ENCODE assay signal across 1 cellular context in the genomic region with DNA sequence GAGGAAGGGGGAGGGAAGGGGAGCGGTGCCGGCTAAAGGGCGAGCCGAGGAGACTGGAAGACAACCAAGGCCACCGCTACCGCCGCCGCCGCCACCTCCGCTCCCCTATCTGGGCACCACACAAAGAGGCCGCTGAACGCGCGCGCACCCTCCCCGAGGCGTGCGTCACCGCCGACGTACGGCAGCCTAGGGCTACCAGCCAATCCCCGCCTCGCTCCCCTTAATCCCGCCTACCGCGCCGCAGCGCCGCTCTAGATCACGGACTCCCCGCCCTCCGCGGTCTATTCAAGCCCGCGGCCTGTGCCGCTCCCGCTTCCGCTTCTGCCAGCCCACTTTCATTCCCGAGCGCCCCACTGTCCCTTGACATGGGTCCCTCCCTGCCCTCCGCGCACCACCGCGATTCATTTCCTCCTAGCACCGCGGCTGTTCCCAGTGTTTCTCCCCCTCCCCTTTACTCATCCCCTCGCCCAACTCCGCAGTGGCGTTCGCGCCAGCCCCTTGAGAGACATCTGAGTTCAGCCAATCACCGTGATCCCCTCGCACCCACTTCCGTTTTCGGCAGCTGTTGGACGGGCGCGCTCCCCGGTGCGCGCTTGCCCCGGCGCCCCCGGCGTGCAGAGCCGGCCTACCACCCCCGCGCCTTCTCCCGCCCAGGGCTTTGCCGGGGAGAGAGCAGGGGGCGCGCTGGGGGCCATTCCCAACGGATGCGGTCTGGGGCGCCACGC.
TF ChIP-seq lines count a peak whose summit lies in the region.

A gene (minus strand): TSS at position 128 of the 725 bp plus-strand sequence. CDS start 297 bp downstream, outside the sequence.

TF ChIP-seq in HepG2, 621 proteins besides CTCF, POLR2A, EP300 and RAD21 (continued from another document and continues in another):
- TF ChIP-seq, protein P1, sequence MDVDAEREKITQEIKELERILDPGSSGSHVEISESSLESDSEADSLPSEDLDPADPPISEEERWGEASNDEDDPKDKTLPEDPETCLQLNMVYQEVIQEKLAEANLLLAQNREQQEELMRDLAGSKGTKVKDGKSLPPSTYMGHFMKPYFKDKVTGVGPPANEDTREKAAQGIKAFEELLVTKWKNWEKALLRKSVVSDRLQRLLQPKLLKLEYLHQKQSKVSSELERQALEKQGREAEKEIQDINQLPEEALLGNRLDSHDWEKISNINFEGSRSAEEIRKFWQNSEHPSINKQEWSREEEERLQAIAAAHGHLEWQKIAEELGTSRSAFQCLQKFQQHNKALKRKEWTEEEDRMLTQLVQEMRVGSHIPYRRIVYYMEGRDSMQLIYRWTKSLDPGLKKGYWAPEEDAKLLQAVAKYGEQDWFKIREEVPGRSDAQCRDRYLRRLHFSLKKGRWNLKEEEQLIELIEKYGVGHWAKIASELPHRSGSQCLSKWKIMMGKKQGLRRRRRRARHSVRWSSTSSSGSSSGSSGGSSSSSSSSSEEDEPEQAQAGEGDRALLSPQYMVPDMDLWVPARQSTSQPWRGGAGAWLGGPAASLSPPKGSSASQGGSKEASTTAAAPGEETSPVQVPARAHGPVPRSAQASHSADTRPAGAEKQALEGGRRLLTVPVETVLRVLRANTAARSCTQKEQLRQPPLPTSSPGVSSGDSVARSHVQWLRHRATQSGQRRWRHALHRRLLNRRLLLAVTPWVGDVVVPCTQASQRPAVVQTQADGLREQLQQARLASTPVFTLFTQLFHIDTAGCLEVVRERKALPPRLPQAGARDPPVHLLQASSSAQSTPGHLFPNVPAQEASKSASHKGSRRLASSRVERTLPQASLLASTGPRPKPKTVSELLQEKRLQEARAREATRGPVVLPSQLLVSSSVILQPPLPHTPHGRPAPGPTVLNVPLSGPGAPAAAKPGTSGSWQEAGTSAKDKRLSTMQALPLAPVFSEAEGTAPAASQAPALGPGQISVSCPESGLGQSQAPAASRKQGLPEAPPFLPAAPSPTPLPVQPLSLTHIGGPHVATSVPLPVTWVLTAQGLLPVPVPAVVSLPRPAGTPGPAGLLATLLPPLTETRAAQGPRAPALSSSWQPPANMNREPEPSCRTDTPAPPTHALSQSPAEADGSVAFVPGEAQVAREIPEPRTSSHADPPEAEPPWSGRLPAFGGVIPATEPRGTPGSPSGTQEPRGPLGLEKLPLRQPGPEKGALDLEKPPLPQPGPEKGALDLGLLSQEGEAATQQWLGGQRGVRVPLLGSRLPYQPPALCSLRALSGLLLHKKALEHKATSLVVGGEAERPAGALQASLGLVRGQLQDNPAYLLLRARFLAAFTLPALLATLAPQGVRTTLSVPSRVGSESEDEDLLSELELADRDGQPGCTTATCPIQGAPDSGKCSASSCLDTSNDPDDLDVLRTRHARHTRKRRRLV (CRISPR knock-in tag; IDR thresholded peaks at IDR 0.05): no peak
- TF ChIP-seq AGO2 (optimal IDR thresholded peaks at IDR 0.05; ENCODE audit: low read depth, low read length) (peak; percentile 9), ZNF709 (CRISPR knock-in tag; IDR thresholded peaks at IDR 0.05) (peak; percentile 14; the same call in 1 of the 2 replicates), HCFC1 (IDR thresholded peaks at IDR 0.05; ENCODE audit: low read depth, low read length) (no peak; the same call in 1 of the 2 replicates), SCMH1 (CRISPR knock-in tag; IDR thresholded peaks at IDR 0.05; ENCODE audit: borderline replicate concordance) (no peak), ZNF138 (CRISPR knock-in tag; IDR thresholded peaks at IDR 0.05; ENCODE audit: low read depth) (no peak), ZNF558 (CRISPR knock-in tag; IDR thresholded peaks at IDR 0.05; ENCODE audit: borderline replicate concordance) (peak; percentile 88; the same call in 1 of the 2 replicates), PTBP1 (IDR thresholded peaks at IDR 0.05; ENCODE audit: low read depth, low read length, poor library complexity, severe bottlenecking) (no peak), ZNF20 (CRISPR knock-in tag; IDR thresholded peaks at IDR 0.05) (peak; percentile 50; the same call in 1 of the 2 replicates), IKZF1 (IDR thresholded peaks at IDR 0.05) (no peak), TAF15 (IDR thresholded peaks at IDR 0.05; ENCODE audit: low read depth, low read length, poor library complexity, severe bottlenecking) (no peak), NFE2 (CRISPR knock-in tag; IDR thresholded peaks at IDR 0.05) (no peak)
- TF ChIP-seq, protein P2, sequence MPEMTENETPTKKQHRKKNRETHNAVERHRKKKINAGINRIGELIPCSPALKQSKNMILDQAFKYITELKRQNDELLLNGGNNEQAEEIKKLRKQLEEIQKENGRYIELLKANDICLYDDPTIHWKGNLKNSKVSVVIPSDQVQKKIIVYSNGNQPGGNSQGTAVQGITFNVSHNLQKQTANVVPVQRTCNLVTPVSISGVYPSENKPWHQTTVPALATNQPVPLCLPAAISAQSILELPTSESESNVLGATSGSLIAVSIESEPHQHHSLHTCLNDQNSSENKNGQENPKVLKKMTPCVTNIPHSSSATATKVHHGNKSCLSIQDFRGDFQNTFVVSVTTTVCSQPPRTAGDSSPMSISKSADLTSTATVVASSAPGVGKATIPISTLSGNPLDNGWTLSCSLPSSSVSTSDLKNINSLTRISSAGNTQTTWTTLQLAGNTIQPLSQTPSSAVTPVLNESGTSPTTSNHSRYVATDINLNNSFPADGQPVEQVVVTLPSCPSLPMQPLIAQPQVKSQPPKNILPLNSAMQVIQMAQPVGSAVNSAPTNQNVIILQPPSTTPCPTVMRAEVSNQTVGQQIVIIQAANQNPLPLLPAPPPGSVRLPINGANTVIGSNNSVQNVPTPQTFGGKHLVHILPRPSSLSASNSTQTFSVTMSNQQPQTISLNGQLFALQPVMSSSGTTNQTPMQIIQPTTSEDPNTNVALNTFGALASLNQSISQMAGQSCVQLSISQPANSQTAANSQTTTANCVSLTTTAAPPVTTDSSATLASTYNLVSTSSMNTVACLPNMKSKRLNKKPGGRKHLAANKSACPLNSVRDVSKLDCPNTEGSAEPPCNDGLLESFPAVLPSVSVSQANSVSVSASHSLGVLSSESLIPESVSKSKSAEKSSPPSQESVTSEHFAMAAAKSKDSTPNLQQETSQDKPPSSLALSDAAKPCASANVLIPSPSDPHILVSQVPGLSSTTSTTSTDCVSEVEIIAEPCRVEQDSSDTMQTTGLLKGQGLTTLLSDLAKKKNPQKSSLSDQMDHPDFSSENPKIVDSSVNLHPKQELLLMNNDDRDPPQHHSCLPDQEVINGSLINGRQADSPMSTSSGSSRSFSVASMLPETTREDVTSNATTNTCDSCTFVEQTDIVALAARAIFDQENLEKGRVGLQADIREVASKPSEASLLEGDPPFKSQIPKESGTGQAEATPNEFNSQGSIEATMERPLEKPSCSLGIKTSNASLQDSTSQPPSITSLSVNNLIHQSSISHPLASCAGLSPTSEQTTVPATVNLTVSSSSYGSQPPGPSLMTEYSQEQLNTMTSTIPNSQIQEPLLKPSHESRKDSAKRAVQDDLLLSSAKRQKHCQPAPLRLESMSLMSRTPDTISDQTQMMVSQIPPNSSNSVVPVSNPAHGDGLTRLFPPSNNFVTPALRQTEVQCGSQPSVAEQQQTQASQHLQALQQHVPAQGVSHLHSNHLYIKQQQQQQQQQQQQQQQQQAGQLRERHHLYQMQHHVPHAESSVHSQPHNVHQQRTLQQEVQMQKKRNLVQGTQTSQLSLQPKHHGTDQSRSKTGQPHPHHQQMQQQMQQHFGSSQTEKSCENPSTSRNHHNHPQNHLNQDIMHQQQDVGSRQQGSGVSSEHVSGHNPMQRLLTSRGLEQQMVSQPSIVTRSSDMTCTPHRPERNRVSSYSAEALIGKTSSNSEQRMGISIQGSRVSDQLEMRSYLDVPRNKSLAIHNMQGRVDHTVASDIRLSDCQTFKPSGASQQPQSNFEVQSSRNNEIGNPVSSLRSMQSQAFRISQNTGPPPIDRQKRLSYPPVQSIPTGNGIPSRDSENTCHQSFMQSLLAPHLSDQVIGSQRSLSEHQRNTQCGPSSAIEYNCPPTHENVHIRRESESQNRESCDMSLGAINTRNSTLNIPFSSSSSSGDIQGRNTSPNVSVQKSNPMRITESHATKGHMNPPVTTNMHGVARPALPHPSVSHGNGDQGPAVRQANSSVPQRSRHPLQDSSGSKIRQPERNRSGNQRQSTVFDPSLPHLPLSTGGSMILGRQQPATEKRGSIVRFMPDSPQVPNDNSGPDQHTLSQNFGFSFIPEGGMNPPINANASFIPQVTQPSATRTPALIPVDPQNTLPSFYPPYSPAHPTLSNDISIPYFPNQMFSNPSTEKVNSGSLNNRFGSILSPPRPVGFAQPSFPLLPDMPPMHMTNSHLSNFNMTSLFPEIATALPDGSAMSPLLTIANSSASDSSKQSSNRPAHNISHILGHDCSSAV (CRISPR knock-in tag; IDR thresholded peaks at IDR 0.05; ENCODE audit: borderline replicate concordance): no peak
- TF ChIP-seq, protein P3, sequence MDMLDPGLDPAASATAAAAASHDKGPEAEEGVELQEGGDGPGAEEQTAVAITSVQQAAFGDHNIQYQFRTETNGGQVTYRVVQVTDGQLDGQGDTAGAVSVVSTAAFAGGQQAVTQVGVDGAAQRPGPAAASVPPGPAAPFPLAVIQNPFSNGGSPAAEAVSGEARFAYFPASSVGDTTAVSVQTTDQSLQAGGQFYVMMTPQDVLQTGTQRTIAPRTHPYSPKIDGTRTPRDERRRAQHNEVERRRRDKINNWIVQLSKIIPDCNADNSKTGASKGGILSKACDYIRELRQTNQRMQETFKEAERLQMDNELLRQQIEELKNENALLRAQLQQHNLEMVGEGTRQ (IDR thresholded peaks at IDR 0.05; ENCODE audit: low read depth, low read length): no peak
- TF ChIP-seq, protein P3 (CRISPR knock-in tag; IDR thresholded peaks at IDR 0.05; ENCODE audit: borderline replicate concordance): no peak
- TF ChIP-seq, protein P4, sequence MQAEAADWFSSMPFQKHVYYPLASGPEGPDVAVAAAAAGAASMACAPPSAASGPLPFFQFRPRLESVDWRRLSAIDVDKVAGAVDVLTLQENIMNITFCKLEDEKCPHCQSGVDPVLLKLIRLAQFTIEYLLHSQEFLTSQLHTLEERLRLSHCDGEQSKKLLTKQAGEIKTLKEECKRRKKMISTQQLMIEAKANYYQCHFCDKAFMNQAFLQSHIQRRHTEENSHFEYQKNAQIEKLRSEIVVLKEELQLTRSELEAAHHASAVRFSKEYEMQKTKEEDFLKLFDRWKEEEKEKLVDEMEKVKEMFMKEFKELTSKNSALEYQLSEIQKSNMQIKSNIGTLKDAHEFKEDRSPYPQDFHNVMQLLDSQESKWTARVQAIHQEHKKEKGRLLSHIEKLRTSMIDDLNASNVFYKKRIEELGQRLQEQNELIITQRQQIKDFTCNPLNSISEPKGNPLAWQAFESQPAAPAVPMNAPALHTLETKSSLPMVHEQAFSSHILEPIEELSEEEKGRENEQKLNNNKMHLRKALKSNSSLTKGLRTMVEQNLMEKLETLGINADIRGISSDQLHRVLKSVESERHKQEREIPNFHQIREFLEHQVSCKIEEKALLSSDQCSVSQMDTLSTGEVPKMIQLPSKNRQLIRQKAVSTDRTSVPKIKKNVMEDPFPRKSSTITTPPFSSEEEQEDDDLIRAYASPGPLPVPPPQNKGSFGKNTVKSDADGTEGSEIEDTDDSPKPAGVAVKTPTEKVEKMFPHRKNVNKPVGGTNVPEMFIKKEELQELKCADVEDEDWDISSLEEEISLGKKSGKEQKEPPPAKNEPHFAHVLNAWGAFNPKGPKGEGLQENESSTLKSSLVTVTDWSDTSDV (CRISPR knock-in tag; IDR thresholded peaks at IDR 0.05): no peak
- TF ChIP-seq, protein P5, sequence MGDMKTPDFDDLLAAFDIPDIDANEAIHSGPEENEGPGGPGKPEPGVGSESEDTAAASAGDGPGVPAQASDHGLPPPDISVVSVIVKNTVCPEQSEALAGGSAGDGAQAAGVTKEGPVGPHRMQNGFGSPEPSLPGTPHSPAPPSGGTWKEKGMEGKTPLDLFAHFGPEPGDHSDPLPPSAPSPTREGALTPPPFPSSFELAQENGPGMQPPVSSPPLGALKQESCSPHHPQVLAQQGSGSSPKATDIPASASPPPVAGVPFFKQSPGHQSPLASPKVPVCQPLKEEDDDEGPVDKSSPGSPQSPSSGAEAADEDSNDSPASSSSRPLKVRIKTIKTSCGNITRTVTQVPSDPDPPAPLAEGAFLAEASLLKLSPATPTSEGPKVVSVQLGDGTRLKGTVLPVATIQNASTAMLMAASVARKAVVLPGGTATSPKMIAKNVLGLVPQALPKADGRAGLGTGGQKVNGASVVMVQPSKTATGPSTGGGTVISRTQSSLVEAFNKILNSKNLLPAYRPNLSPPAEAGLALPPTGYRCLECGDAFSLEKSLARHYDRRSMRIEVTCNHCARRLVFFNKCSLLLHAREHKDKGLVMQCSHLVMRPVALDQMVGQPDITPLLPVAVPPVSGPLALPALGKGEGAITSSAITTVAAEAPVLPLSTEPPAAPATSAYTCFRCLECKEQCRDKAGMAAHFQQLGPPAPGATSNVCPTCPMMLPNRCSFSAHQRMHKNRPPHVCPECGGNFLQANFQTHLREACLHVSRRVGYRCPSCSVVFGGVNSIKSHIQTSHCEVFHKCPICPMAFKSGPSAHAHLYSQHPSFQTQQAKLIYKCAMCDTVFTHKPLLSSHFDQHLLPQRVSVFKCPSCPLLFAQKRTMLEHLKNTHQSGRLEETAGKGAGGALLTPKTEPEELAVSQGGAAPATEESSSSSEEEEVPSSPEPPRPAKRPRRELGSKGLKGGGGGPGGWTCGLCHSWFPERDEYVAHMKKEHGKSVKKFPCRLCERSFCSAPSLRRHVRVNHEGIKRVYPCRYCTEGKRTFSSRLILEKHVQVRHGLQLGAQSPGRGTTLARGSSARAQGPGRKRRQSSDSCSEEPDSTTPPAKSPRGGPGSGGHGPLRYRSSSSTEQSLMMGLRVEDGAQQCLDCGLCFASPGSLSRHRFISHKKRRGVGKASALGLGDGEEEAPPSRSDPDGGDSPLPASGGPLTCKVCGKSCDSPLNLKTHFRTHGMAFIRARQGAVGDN (CRISPR knock-in tag; IDR thresholded peaks at IDR 0.05): peak; percentile 92
- TF ChIP-seq, protein P6, sequence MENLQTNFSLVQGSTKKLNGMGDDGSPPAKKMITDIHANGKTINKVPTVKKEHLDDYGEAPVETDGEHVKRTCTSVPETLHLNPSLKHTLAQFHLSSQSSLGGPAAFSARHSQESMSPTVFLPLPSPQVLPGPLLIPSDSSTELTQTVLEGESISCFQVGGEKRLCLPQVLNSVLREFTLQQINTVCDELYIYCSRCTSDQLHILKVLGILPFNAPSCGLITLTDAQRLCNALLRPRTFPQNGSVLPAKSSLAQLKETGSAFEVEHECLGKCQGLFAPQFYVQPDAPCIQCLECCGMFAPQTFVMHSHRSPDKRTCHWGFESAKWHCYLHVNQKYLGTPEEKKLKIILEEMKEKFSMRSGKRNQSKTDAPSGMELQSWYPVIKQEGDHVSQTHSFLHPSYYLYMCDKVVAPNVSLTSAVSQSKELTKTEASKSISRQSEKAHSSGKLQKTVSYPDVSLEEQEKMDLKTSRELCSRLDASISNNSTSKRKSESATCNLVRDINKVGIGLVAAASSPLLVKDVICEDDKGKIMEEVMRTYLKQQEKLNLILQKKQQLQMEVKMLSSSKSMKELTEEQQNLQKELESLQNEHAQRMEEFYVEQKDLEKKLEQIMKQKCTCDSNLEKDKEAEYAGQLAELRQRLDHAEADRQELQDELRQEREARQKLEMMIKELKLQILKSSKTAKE (CRISPR knock-in tag; IDR thresholded peaks at IDR 0.05; ENCODE audit: borderline replicate concordance): no peak; the same call in 1 of the 2 replicates
